Comparison of ENCODE assay signal across 20 cellular contexts in the genomic region with DNA sequence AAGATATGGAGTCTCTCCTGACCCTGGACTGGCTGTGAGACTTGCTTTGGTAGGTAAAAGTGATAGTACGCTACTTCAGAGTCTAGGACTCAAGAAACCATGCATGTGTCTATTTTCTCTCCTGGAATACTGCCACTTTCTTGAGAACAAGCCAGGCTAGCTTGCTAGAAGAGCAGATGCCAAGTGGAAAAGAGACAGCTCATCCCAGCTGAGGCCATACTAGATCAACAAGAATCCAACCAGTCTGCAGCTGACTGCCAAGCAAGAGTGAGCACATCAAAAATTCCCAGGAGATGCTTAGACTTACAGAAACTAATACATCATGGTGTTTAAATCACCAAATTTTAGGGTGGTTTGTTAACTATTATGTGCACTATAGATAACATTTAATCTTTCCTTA.
DNase-seq lines count a peak whose midpoint lies in the region; ATAC-seq and TF ChIP-seq lines count a peak whose summit lies in the region.
"Had no signal": no experiment of that assay in that cellular context is flagged by ENCODE, and none has a peak within 500 bp of the region (broad histone marks: within the 10 kb centered on the region; RNA-seq: fewer than 3 reads in every experiment).

No MANE protein-coding gene starts in this region.

- no peaks in the 10 kb centered on the region for H3K36me3 Mint-ChIP-seq in activated CD8-positive, alpha-beta memory T cell treated with anti-CD3 and anti-CD28 coated beads, Interleukin-2, amount 10 ng/mL, durations not matched to agents 7 days and 5 days

- H3K27me3 Mint-ChIP-seq in activated CD8-positive, alpha-beta memory T cell treated with anti-CD3 and anti-CD28 coated beads, Interleukin-2, amount 10 ng/mL, durations not matched to agents 7 days and 5 days = no peaks in the 10 kb centered on the region

- H3K4me1 ChIP-seq in osteoblast (ENCODE audit: insufficient read depth, low read length) = peaks cover 6% of the 10 kb centered on the region
- H3K4me1 ChIP-seq: Caco-2 had no signal

- no peak overlapping the region for H2AFZ ChIP-seq in osteoblast (ENCODE audit: low read length)

- no peaks in the 10 kb centered on the region for H3K27me3 ChIP-seq in osteoblast (ENCODE audit: insufficient read depth, low read length)

- no peaks in the 10 kb centered on the region for H3K36me3 ChIP-seq in osteoblast (ENCODE audit: insufficient read depth, low read length)

- no peaks in the 10 kb centered on the region for H3K79me2 ChIP-seq in osteoblast (ENCODE audit: insufficient read depth, low read length)

- CTCF ChIA-PET in activated CD8-positive, alpha-beta memory T cell treated with anti-CD3 and anti-CD28 coated beads, Interleukin-2, amount 10 ng/mL, durations not matched to agents 7 days and 5 days (lab: Charles Lee) = no interaction called here

- ATAC-seq in activated CD8-positive, alpha-beta memory T cell treated with anti-CD3 and anti-CD28 coated beads, Interleukin-2, amount 10 ng/mL, durations not matched to agents 7 days and 5 days = no peak

- TF ChIP-seq CTCF in fibroblast of mammary gland (conservative IDR thresholded peaks at IDR 0.05; ENCODE audit: control insufficient read depth, insufficient read depth, low read depth, low read length) (no peak), osteoblast (IDR thresholded peaks at IDR 0.05; ENCODE audit: extremely low read depth, low read depth, low read length) (no peak)

- H3K9me3 ChIP-seq in osteoblast (ENCODE audit: low read depth, low read length) = no peaks in the 10 kb centered on the region
- H3K9me3 ChIP-seq: Caco-2 had no signal

- H3K9me3 Mint-ChIP-seq in activated CD8-positive, alpha-beta memory T cell treated with anti-CD3 and anti-CD28 coated beads, Interleukin-2, amount 10 ng/mL, durations not matched to agents 7 days and 5 days (ENCODE audit: low read depth) = peaks cover 10% of the 10 kb centered on the region

- H3K4me1 Mint-ChIP-seq in activated CD8-positive, alpha-beta memory T cell treated with anti-CD3 and anti-CD28 coated beads, Interleukin-2, amount 10 ng/mL, durations not matched to agents 7 days and 5 days = no peaks in the 10 kb centered on the region

- peak overlapping the region; percentile 41 for H3K4me2 ChIP-seq in osteoblast (ENCODE audit: insufficient read depth, low read length)

- no peak overlapping the region for H3K4me3 Mint-ChIP-seq in activated CD8-positive, alpha-beta memory T cell treated with anti-CD3 and anti-CD28 coated beads, Interleukin-2, amount 10 ng/mL, durations not matched to agents 7 days and 5 days

- no peak overlapping the region for H3K27ac Mint-ChIP-seq in activated CD8-positive, alpha-beta memory T cell treated with anti-CD3 and anti-CD28 coated beads, Interleukin-2, amount 10 ng/mL, durations not matched to agents 7 days and 5 days

- H3K27ac ChIP-seq in osteoblast (ENCODE audit: low read depth, low read length) = no peak overlapping the region
- H3K27ac ChIP-seq: HL-60 had no signal

- peak; percentile 10 for DNase-seq in AG20443 (ENCODE audit: low spot score)
- peak; percentile 1 to 85 for DNase-seq in NCI-H446 (lab: John Stamatoyannopoulos, UW)
- peak; percentile 88 for DNase-seq in fibroblast of mammary gland (ENCODE audit: low read depth)
- no peak for DNase-seq in osteoblast (ENCODE audit: insufficient read length, low spot score, missing footprints)
- no peak for DNase-seq in activated CD8-positive, alpha-beta memory T cell treated with anti-CD3 and anti-CD28 coated beads, Interleukin-2, amount 10 ng/mL, durations not matched to agents 7 days and 5 days
- no peak for DNase-seq in activated effector memory CD4-positive, alpha-beta T cell treated with anti-CD3 and anti-CD28 coated beads, Interleukin-2, amount 50 U/mL, for 16 hours
- DNase-seq in activated CD4-positive, alpha-beta T cell treated with anti-CD3 and anti-CD28 coated beads, Interleukin-2, amount 50 U/mL, for 1 hour = no peak
- DNase-seq in glomerular visceral epithelial cell (ENCODE audit: extremely low spot score) = no peak
- DNase-seq: AML-193; Caco-2; DMS53; KBM-7; NCI-H1105 treated with DMSO at 0.1 percent for 48 hours; NCI-H1930; NCI-H2227 treated with DMSO at 0.1 percent for 48 hours; NCI-H69; NK-92 treated with Interleukin-12 subunit alpha and Interleukin-12 subunit beta, amount 100 ng/mL, for 24 hours; OCI-M1; RPMI8226 had no signal

- no peaks in the 10 kb centered on the region for H4K20me1 ChIP-seq in osteoblast (ENCODE audit: insufficient read depth, low read length)

- no peak overlapping the region for H3K4me3 ChIP-seq in fibroblast of mammary gland (ENCODE audit: control insufficient read depth, low read depth, low read length)
- no peak overlapping the region for H3K4me3 ChIP-seq in osteoblast (ENCODE audit: insufficient read depth, low read length)

Comparison
In these comparisons a context has a peak if more than half of its experiments do, and no peak if none do; other contexts are left out.
1. DNase-seq: peak in AG20443 (single experiment), NCI-H446 (2 of 2) and fibroblast of mammary gland (single experiment); none in osteoblast (single experiment), activated CD8-positive, alpha-beta memory T cell treated with anti-CD3 and anti-CD28 coated beads, Interleukin-2, amount 10 ng/mL, durations not matched to agents 7 days and 5 days (single experiment), activated effector memory CD4-positive, alpha-beta T cell treated with anti-CD3 and anti-CD28 coated beads, Interleukin-2, amount 50 U/mL, for 16 hours (single experiment), activated CD4-positive, alpha-beta T cell treated with anti-CD3 and anti-CD28 coated beads, Interleukin-2, amount 50 U/mL, for 1 hour (single experiment) and glomerular visceral epithelial cell (single experiment).